8 cellular contexts compared by ENCODE assay signal in genomic region chr2:69386376-69386775, GRCh38. TPM values are rescaled to one million over a fixed set of nuclear protein-coding genes. Genes with fewer than 3 reads are reported as not detected.
A peak's percentile ranks its signal among the peaks of the same experiment; 100 is the strongest.
DNase-seq lines count a peak whose midpoint lies in the region; ATAC-seq and TF ChIP-seq lines count a peak whose summit lies in the region.

No MANE protein-coding gene starts in this region.

- intact Hi-C loops in breast epithelium (cut with DNase I; ENCODE audit: low total_unique reads) = no loop called here

- WGBS in SK-N-SH (ENCODE audit: low lambda C conversion rate) = 5% methylated on average over 6 of the region's 6 CpGs

- H3K9me3 ChIP-seq in SK-N-SH = no peaks in the 10 kb centered on the region
- H3K9me3 ChIP-seq in breast epithelium = no peaks in the 10 kb centered on the region
- H3K9me3 ChIP-seq in muscle layer of duodenum (ENCODE audit: control insufficient read depth in 1 of 2, low read length in 2 of 2) = no peaks in the 10 kb centered on the region

- TF ChIP-seq RAD21 in SK-N-SH (IDR thresholded peaks at IDR 0.05; ENCODE audit: low read length) = no peak

- peaks cover 60% of the 10 kb centered on the region for H3K79me2 ChIP-seq in SK-N-SH (ENCODE audit: insufficient read depth)

- no peaks in the 10 kb centered on the region for H3K27me3 ChIP-seq in SK-N-SH (ENCODE audit: insufficient read depth)
- H3K27me3 ChIP-seq in breast epithelium = no peaks in the 10 kb centered on the region
- H3K27me3 ChIP-seq in muscle layer of duodenum (ENCODE audit: low read depth, low read length) = no peaks in the 10 kb centered on the region

- H3K36me3 ChIP-seq in SK-N-SH (replicated peaks in 1 of 2; ENCODE audit: control insufficient read depth in 1 of 2, insufficient read depth in 2 of 2, low read length in 1 of 2) (peaks cover 6 to 8% of the 10 kb centered on the region in 2 experiments), breast epithelium (no peaks in the 10 kb centered on the region), muscle layer of duodenum (ENCODE audit: control insufficient read depth in 1 of 2, insufficient read depth in 2 of 2, low read length in 2 of 2) (no peaks in the 10 kb centered on the region)

- no peak for TF ChIP-seq POLR2A in breast epithelium (IDR thresholded peaks at IDR 0.05)

- POLR2A ChIA-PET in SK-N-SH (lab: Yijun Ruan, JAX) = interaction anchor here (0.5 to 1.7 kb wide), 2 partner anchors 37 to 51 kb away, joined by 3 to 6 read pairs; partner anchors contain the start of gene NFU1

- peaks cover 32% of the 10 kb centered on the region for H4K20me1 ChIP-seq in SK-N-SH (ENCODE audit: insufficient read depth)

- peak overlapping the region; percentile 81 for H2AFZ ChIP-seq in SK-N-SH (ENCODE audit: low read depth)

- TF ChIP-seq CTCF in SK-N-SH (IDR thresholded peaks at IDR 0.05) = no peak
- TF ChIP-seq CTCF in breast epithelium (IDR thresholded peaks at IDR 0.05) = no peak

- CTCF ChIA-PET in SK-N-SH (lab: Yijun Ruan, JAX) = interaction anchor here (0.5 to 4.5 kb wide), 3 partner anchors 10 to 923 kb away, joined by 3 to 36 read pairs (median 6); partner anchors contain the start of gene NFU1

- peak overlapping the region; percentile 77 to 92 for H3K4me3 ChIP-seq in SK-N-SH (ENCODE audit: low read depth in 2 of 2, low read length in 1 of 2)
- peak overlapping the region; percentile 84 to 99 (median 95) for H3K4me3 ChIP-seq in breast epithelium
- peak overlapping the region; percentile 75 to 85 for H3K4me3 ChIP-seq in muscle layer of duodenum (ENCODE audit: low read depth in 1 of 2, low read length in 2 of 2)

- H3K4me1 ChIP-seq in SK-N-SH (ENCODE audit: control insufficient read depth in 1 of 2, insufficient read depth in 2 of 2, low read depth in 1 of 2, low read length in 1 of 2) (peaks cover 6 to 20% of the 10 kb centered on the region in 2 experiments; a peak in 3 of 4 replicates), breast epithelium (no peaks in the 10 kb centered on the region), muscle layer of duodenum (ENCODE audit: control insufficient read depth in 1 of 2, insufficient read depth in 2 of 2, low read length in 2 of 2) (peaks cover 6 to 21% of the 10 kb centered on the region in 2 donors)

- H3K9ac ChIP-seq in SK-N-SH = peak overlapping the region; percentile 92

- no peaks in the 10 kb centered on the region for H3K9me2 ChIP-seq in SK-N-SH

- DNase-seq in SK-N-SH = peak; percentile 26
- peak; percentile 35 for DNase-seq in HuH-7.5 (ENCODE audit: low spot score)
- no peak for DNase-seq in breast epithelium (ENCODE audit: low spot score in 2 of 2)
- DNase-seq in CD1c-positive myeloid dendritic cell (ENCODE audit: extremely low spot score) = no peak
- no peak for DNase-seq in HUDEP-2 (lab: John Stamatoyannopoulos, UW; ENCODE audit: unreplicated experiment in 76 of 76)

- H3K27ac ChIP-seq in SK-N-SH (ENCODE audit: low read depth in 2 of 2, low read length in 1 of 2) (peak overlapping the region; percentile 78 to 79; a peak in 2 of 4 replicates), breast epithelium (peak overlapping the region; percentile 88 to 93), muscle layer of duodenum (ENCODE audit: low read length) (peak overlapping the region; percentile 80)

- H3F3A ChIP-seq in SK-N-SH (replicated peaks; ENCODE audit: insufficient read depth) = peaks cover 13% of the 10 kb centered on the region

- no peak for TF ChIP-seq EP300 in SK-N-SH (IDR thresholded peaks at IDR 0.05; ENCODE audit: borderline replicate concordance in 1 of 2, low read depth in 1 of 2, low read length in 1 of 2)

- peak overlapping the region; percentile 87 for H3K4me2 ChIP-seq in SK-N-SH

- ATAC-seq in SK-N-SH treated with all-trans-retinoic acid at 6 μM for 48 hours (no peak), GM19328 (IDR thresholded peaks at IDR 0.05; ENCODE audit: unreplicated experiment) (no peak)

TF ChIP-seq in SK-N-SH, 30 proteins besides CTCF, POLR2A, EP300 and RAD21:
- TF ChIP-seq TCF12 (IDR thresholded peaks at IDR 0.05) = no peak
- no peak for TF ChIP-seq YY1 (IDR thresholded peaks at IDR 0.05; ENCODE audit: low read depth)

TF ChIP-seq in SK-N-SH treated with all-trans-retinoic acid at 6 μM for 48 hours, 23 proteins besides CTCF, POLR2A, EP300 and RAD21:
- TF ChIP-seq ZNF565 (CRISPR knock-in tag; conservative IDR thresholded peaks at IDR 0.05; ENCODE audit: low read depth) (no peak), PATZ1 (CRISPR knock-in tag; IDR thresholded peaks at IDR 0.05; ENCODE audit: borderline replicate concordance) (no peak), BACH2 (CRISPR knock-in tag; IDR thresholded peaks at IDR 0.05; ENCODE audit: borderline replicate concordance) (no peak), ZFP30 (CRISPR knock-in tag; IDR thresholded peaks at IDR 0.05) (no peak), GLIS3 (CRISPR knock-in tag; IDR thresholded peaks at IDR 0.05) (no peak), ESRRG (CRISPR knock-in tag; IDR thresholded peaks at IDR 0.05) (no peak), CSRNP3 (CRISPR knock-in tag; IDR thresholded peaks at IDR 0.05) (no peak), ZNF8 (CRISPR knock-in tag; IDR thresholded peaks at IDR 0.05) (no peak), RARB (CRISPR knock-in tag; IDR thresholded peaks at IDR 0.05) (no peak), CSDC2 (CRISPR knock-in tag; IDR thresholded peaks at IDR 0.05) (no peak), ARNTL (CRISPR knock-in tag; IDR thresholded peaks at IDR 0.05; ENCODE audit: borderline replicate concordance, low read depth) (no peak), TSHZ2 (CRISPR knock-in tag; IDR thresholded peaks at IDR 0.05) (no peak), OSR1 (CRISPR knock-in tag; IDR thresholded peaks at IDR 0.05) (no peak), ISL1 (CRISPR knock-in tag; IDR thresholded peaks at IDR 0.05) (no peak), ZNF70 (CRISPR knock-in tag; IDR thresholded peaks at IDR 0.05) (no peak), ZFP3 (CRISPR knock-in tag; IDR thresholded peaks at IDR 0.05) (no peak), TCF4 (CRISPR knock-in tag; IDR thresholded peaks at IDR 0.05; ENCODE audit: borderline replicate concordance) (no peak)

RNA-seq across cellular contexts. Expression of gene GFPT1, which starts 0.7 kb away (rescaled TPM):
- 6.0 and 6.8 TPM in 2 replicates for polyA plus RNA-seq in SK-N-SH (2012; rRNA removed)
- polyA plus RNA-seq in SK-N-SH (2012; cell fraction: cytosol; rRNA removed) = 9.1 and 9.2 TPM in 2 replicates
- 4.0 and 7.6 TPM in 2 replicates for polyA plus RNA-seq in SK-N-SH (2012; cell fraction: nucleus; rRNA removed)
- 10 to 100 TPM; 26.7 to 46.0 (median 45.2) TPM for total RNA-seq in breast epithelium

RNA-seq across cellular contexts. Expression of gene NFU1, which starts 50.9 kb away (rescaled TPM):
- 22.2 and 23.5 TPM in 2 replicates for polyA plus RNA-seq in SK-N-SH (2012; rRNA removed)
- polyA plus RNA-seq in SK-N-SH (2012; cell fraction: cytosol; rRNA removed) = 29.1 and 44.8 TPM in 2 replicates
- polyA plus RNA-seq in SK-N-SH (2012; cell fraction: nucleus; rRNA removed) = 7.0 and 8.9 TPM in 2 replicates
- 10 to 100 TPM; 46.1 to 69.9 (median 49.8) TPM for total RNA-seq in breast epithelium

Comparison
In these comparisons a context has a peak if more than half of its experiments do, and no peak if none do; other contexts are left out.
1. DNase-seq: peak in SK-N-SH (single experiment) and HuH-7.5 (single experiment); none in breast epithelium (0 of 2), CD1c-positive myeloid dendritic cell (single experiment) and HUDEP-2 (0 of 76).
2. Peak in every context shown above with its lines, with median percentiles within 50 percentile points of each other: H3K27ac ChIP-seq and H3K4me3 ChIP-seq.